ENCODE assay signal across 3 cellular contexts in the genomic region with DNA sequence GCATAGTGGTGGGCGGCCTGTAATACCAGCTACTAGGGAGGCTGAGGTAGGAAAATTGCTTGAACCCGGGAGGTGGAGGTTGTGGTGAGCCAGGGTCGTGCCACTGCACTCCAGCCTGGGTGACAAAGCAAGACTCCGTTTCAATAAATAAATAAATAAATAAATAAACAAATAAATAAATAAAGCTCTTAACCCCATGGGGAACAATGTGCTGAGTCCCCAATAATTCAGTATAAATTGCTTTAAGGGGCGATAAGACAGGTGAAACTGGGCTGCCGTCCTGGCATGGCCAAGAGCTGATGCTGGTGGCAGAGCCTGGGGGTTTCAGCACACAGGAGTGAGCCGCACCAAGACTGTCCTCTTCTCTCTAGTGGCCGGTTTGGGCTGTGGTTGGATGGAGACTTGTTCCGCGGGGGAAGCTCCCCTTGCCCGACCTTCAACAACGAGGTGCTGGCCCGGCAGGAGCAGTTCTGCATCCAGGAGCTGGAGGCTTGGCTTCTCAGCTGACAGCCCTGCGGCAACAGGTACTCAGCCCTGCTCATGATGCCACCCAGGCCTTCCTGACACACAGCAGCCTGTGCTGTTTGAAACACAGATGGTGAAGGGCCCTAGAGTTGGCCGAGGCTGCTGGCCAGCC.
TF ChIP-seq lines count a peak whose summit lies in the region.

No MANE protein-coding gene starts in this region.

TF ChIP-seq in A549, 52 proteins besides CTCF, POLR2A, EP300 and RAD21:
- TF ChIP-seq CBX2 (IDR thresholded peaks at IDR 0.05; ENCODE audit: borderline replicate concordance, low read depth), result no peak
- peak; percentile 43 for TF ChIP-seq ZC3H11A (IDR thresholded peaks at IDR 0.05)

TF ChIP-seq in IMR-90, 13 proteins besides CTCF, POLR2A, EP300 and RAD21:
- no peak for TF ChIP-seq FOS (IDR thresholded peaks at IDR 0.05; ENCODE audit: low read depth, low read length)
- TF ChIP-seq NFE2L2 (IDR thresholded peaks at IDR 0.05; ENCODE audit: low read depth, low read length), result no peak
- TF ChIP-seq CHD1 (IDR thresholded peaks at IDR 0.05; ENCODE audit: low read depth, low read length), result no peak
- no peak for TF ChIP-seq RCOR1 (IDR thresholded peaks at IDR 0.05; ENCODE audit: insufficient replicate concordance, low read length)
- no peak for TF ChIP-seq MXI1 (IDR thresholded peaks at IDR 0.05; ENCODE audit: borderline replicate concordance, low read depth, low read length)
- TF ChIP-seq RFX5 (IDR thresholded peaks at IDR 0.05; ENCODE audit: low read depth, low read length), result no peak
- no peak for TF ChIP-seq CEBPB (IDR thresholded peaks at IDR 0.05; ENCODE audit: low read depth, low read length)
- TF ChIP-seq MAZ (IDR thresholded peaks at IDR 0.05; ENCODE audit: borderline replicate concordance, low read depth, low read length), result no peak
- no peak for TF ChIP-seq MAFK (IDR thresholded peaks at IDR 0.05; ENCODE audit: low read depth, low read length)
- TF ChIP-seq BHLHE40 (IDR thresholded peaks at IDR 0.05; ENCODE audit: low read depth, low read length), result no peak
- TF ChIP-seq, protein P1, sequence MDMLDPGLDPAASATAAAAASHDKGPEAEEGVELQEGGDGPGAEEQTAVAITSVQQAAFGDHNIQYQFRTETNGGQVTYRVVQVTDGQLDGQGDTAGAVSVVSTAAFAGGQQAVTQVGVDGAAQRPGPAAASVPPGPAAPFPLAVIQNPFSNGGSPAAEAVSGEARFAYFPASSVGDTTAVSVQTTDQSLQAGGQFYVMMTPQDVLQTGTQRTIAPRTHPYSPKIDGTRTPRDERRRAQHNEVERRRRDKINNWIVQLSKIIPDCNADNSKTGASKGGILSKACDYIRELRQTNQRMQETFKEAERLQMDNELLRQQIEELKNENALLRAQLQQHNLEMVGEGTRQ (IDR thresholded peaks at IDR 0.05; ENCODE audit: low read depth, low read length), result no peak
- TF ChIP-seq SMC3 (IDR thresholded peaks at IDR 0.05; ENCODE audit: low read depth, low read length), result no peak

TF ChIP-seq in K562, 482 proteins besides CTCF, POLR2A, EP300 and RAD21:
- peak; percentile 32 for TF ChIP-seq ZNF316 (IDR thresholded peaks at IDR 0.05)
- TF ChIP-seq ZFP36 (IDR thresholded peaks at IDR 0.05; ENCODE audit: low read depth, low read length, partially characterized antibody), result no peak
- TF ChIP-seq, protein P2, sequence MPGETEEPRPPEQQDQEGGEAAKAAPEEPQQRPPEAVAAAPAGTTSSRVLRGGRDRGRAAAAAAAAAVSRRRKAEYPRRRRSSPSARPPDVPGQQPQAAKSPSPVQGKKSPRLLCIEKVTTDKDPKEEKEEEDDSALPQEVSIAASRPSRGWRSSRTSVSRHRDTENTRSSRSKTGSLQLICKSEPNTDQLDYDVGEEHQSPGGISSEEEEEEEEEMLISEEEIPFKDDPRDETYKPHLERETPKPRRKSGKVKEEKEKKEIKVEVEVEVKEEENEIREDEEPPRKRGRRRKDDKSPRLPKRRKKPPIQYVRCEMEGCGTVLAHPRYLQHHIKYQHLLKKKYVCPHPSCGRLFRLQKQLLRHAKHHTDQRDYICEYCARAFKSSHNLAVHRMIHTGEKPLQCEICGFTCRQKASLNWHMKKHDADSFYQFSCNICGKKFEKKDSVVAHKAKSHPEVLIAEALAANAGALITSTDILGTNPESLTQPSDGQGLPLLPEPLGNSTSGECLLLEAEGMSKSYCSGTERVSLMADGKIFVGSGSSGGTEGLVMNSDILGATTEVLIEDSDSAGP (CRISPR knock-in tag; IDR thresholded peaks at IDR 0.05), result no peak
- TF ChIP-seq, protein P3, sequence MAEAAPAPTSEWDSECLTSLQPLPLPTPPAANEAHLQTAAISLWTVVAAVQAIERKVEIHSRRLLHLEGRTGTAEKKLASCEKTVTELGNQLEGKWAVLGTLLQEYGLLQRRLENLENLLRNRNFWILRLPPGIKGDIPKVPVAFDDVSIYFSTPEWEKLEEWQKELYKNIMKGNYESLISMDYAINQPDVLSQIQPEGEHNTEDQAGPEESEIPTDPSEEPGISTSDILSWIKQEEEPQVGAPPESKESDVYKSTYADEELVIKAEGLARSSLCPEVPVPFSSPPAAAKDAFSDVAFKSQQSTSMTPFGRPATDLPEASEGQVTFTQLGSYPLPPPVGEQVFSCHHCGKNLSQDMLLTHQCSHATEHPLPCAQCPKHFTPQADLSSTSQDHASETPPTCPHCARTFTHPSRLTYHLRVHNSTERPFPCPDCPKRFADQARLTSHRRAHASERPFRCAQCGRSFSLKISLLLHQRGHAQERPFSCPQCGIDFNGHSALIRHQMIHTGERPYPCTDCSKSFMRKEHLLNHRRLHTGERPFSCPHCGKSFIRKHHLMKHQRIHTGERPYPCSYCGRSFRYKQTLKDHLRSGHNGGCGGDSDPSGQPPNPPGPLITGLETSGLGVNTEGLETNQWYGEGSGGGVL (CRISPR knock-in tag; IDR thresholded peaks at IDR 0.05), result no peak
